25 cellular contexts compared by ENCODE assay signal in genomic region chr13:86841264-86841663, GRCh38.
"Had no signal": no experiment of that assay in that cellular context is flagged by ENCODE, and none has a peak within 500 bp of the region (broad histone marks: within the 10 kb centered on the region; RNA-seq: fewer than 3 reads in every experiment).

No MANE protein-coding gene starts in this region.

- H3K4me1 ChIP-seq: ascending aorta, breast epithelium, colonic mucosa had no signal

- H3K27ac ChIP-seq: ascending aorta, breast epithelium, cardiac muscle cell, colonic mucosa, epithelial cell of prostate had no signal

- DNase-seq: activated CD4-positive, alpha-beta T cell treated with anti-CD3 and anti-CD28 coated beads for 4 hours; activated CD4-positive, alpha-beta T cell treated with anti-CD3 and anti-CD28 coated beads, Interleukin-2, amount 50 U/mL, for 1 hour; activated CD4-positive, alpha-beta T cell treated with anti-CD3 and anti-CD28 coated beads, Interleukin-2, amount 50 U/mL, for 48 hours; activated CD4-positive, CD25-positive, alpha-beta regulatory T cell; activated CD4-positive, CD25-positive, alpha-beta regulatory T cell treated with anti-CD3 and anti-CD28 coated beads, Interleukin-2, amount 50 U/mL, for 72 hours; activated CD8-positive, alpha-beta memory T cell treated with anti-CD3 and anti-CD28 coated beads for 24 hours; activated CD8-positive, alpha-beta T cell treated with anti-CD3 and anti-CD28 coated beads for 36 hours; activated effector memory CD4-positive, alpha-beta T cell treated with Interleukin-2 at 50 U/mL for 16 hours; activated gamma-delta T cell treated with Interleukin-2 at 50 U/mL for 16 hours; activated naive CD4-positive, alpha-beta T cell treated with anti-CD3 and anti-CD28 coated beads, Interleukin-2, amount 50 U/mL, for 16 hours; activated naive CD4-positive, alpha-beta T cell treated with Interleukin-2 at 50 U/mL for 16 hours; activated T-cell treated with anti-CD3 and anti-CD28 coated beads, Interleukin-2, amount 50 U/mL, for 4 hours; amygdala; central memory CD4-positive, alpha-beta T cell; cerebellar nuclear complex; colonic mucosa; effector CD8-positive, alpha-beta T cell; foreskin fibroblast; head of caudate nucleus; T-helper 2 cell had no signal

- H3K27me3 ChIP-seq: ascending aorta, breast epithelium, cardiac muscle cell, colonic mucosa had no signal

- ATAC-seq: activated CD8-positive, alpha-beta T cell treated with anti-CD3 and anti-CD28 coated beads for 36 hours; activated T-cell treated with anti-CD3 and anti-CD28 coated beads, Interleukin-2, amount 50 U/mL, for 4 hours; activated T-helper 17 cell treated with anti-CD3 and anti-CD28 coated beads, Interleukin-2, amount 50 U/mL, for 72 hours had no signal

- H3K36me3 ChIP-seq: ascending aorta, breast epithelium, cardiac muscle cell, colonic mucosa had no signal

- H3K4me3 ChIP-seq: ascending aorta, breast epithelium, cardiac muscle cell, colonic mucosa had no signal

- H3K9me3 ChIP-seq: ascending aorta, breast epithelium, colonic mucosa had no signal
